In genomic region chr16:54031107-54031760, GRCh38 we compare ENCODE assay signal across 1 cellular context.
TF ChIP-seq lines count a peak whose summit lies in the region.

No MANE protein-coding gene starts in this region.

TF ChIP-seq in HCT116, 20 proteins besides CTCF, POLR2A, EP300 and RAD21 (continued from another document):
- TF ChIP-seq SP1 (IDR thresholded peaks at IDR 0.05; ENCODE audit: low read depth) (no peak), EZH2 (IDR thresholded peaks at IDR 0.05) (no peak), SRF (IDR thresholded peaks at IDR 0.05; ENCODE audit: low read depth) (no peak), REST (IDR thresholded peaks at IDR 0.05; ENCODE audit: low read depth) (no peak), EZH2phosphoT487 (IDR thresholded peaks at IDR 0.05; ENCODE audit: borderline replicate concordance) (no peak), ZFX (IDR thresholded peaks at IDR 0.05) (no peak)
